ENCODE assay signal across 21 cellular contexts in the genomic region with DNA sequence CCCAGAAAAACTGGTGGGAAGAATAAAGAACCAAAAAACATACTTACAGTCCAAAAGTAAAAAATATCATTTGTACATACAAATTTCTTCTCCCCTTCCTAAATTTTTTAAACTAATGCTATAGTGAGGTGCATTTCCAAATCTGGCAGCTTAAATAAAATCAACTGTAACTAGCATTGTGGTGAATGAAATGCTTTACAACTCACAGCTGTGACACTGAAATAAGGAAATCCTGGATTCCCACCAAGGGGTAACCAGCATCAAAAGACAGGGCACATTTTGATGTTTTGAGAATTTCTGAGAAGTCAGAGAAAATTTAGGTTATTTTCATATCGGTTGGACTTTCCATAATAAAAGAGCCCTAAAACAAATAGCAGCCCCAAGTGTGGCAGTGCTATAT.
"Had no signal": no experiment of that assay in that cellular context is flagged by ENCODE, and none has a peak within 500 bp of the region (broad histone marks: within the 10 kb centered on the region; RNA-seq: fewer than 3 reads in every experiment).

No MANE protein-coding gene starts in this region.

- H3K4me3 ChIP-seq: body of pancreas, coronary artery, heart right ventricle, mucosa of descending colon, psoas muscle, SJCRH30, stomach, thoracic aorta had no signal

- H3K27me3 Mint-ChIP-seq: activated B cell treated with CpG ODN at 0.5 μM for 24 hours; activated CD4-positive, alpha-beta memory T cell treated with anti-CD3 and anti-CD28 coated beads for 36 hours had no signal

- ATAC-seq: body of pancreas, heart right ventricle, left lobe of liver, mucosa of descending colon, psoas muscle had no signal

- H3K9me3 Mint-ChIP-seq: activated B cell treated with CpG ODN at 0.5 μM for 24 hours had no signal

- H3K27me3 ChIP-seq: body of pancreas, heart right ventricle, SJCRH30, stomach had no signal

- H3K36me3 ChIP-seq: SJCRH30, stomach, thoracic aorta had no signal

- H3K4me3 Mint-ChIP-seq: activated B cell treated with CpG ODN at 0.5 μM for 24 hours; activated CD4-positive, alpha-beta memory T cell treated with anti-CD3 and anti-CD28 coated beads for 36 hours; nephron had no signal

- H3K9me3 ChIP-seq: body of pancreas, mucosa of descending colon, psoas muscle, SJCRH30, stomach had no signal

- DNase-seq: activated B cell treated with CpG ODN at 0.5 μM for 24 hours; activated CD4-positive, alpha-beta memory T cell treated with anti-CD3 and anti-CD28 coated beads for 36 hours; activated CD8-positive, alpha-beta memory T cell treated with anti-CD3 and anti-CD28 coated beads, Interleukin-2, amount 50 U/mL, for 4 hours; activated effector memory CD4-positive, alpha-beta T cell treated with Interleukin-2 at 50 U/mL for 16 hours; amniotic stem cell; body of pancreas; central memory CD4-positive, alpha-beta T cell; effector CD4-positive, alpha-beta T cell; heart right ventricle; islet precursor cell; mammary epithelial cell; mucosa of descending colon; occipital lobe; psoas muscle; SJCRH30; stimulated activated CD4-positive, alpha-beta T cell treated with anti-CD3 and anti-CD28 coated beads, Interleukin-12 subunit alpha, Interleukin-12 subunit beta, amount 100 ng/mL, for 4 hours; stomach had no signal

- H3K27ac Mint-ChIP-seq: activated B cell treated with CpG ODN at 0.5 μM for 24 hours, nephron had no signal

- H3K27ac ChIP-seq: body of pancreas, coronary artery, heart right ventricle, psoas muscle, SJCRH30, stomach, thoracic aorta had no signal

- H3K4me1 ChIP-seq: body of pancreas, heart right ventricle, SJCRH30, stomach had no signal
